ENCODE assay signal across 9 cellular contexts in the genomic region with DNA sequence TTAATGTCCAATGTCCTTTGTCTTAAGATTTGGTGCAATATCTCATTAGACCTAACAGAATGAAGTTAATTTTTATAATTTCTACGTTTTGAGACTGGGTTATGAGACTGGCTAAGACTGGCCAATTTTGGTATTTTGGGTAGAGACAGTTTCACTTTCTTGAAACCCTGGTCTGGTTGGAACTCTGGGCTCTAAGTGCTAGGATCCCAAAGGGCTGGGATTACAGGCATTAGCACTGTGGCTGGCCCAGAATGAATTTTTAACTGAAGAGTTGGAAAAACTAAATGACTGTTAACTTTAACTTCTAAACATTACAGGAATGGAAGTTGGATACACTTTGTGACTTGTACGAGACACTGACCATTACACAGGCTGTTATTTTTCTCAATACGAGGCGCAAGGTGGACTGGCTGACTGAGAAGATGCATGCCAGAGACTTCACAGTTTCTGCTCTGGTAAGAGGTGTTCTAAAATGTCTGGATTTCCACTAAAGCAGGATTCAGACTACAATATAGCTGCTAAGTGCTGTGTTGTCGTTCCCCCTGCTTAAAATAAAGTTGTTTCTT. TPM values are rescaled to one million over a fixed set of nuclear protein-coding genes. Genes with fewer than 3 reads are reported as not detected.
DNase-seq lines count a peak whose midpoint lies in the region; TF ChIP-seq lines count a peak whose summit lies in the region.
"Had no signal": no experiment of that assay in that cellular context is flagged by ENCODE, and none has a peak within 500 bp of the region (broad histone marks: within the 10 kb centered on the region; RNA-seq: fewer than 3 reads in every experiment).

No MANE protein-coding gene starts in this region.

- 91 to 95% methylated on average over 4 to 5 of the region's 5 CpGs for WGBS in mesodermal cell (ENCODE audit: insufficient coverage in 2 of 2), 2 experiments

- peak overlapping the region; percentile 19; the same call in 1 of the 2 replicates for H3K4me3 ChIP-seq in AG10803 (ENCODE audit: low read length)
- H3K4me3 ChIP-seq in HAP-1, result peak overlapping the region; percentile 99
- H3K4me3 ChIP-seq in adipocyte (ENCODE audit: low read length), result peak overlapping the region; percentile 100
- peak overlapping the region; percentile 99 for H3K4me3 ChIP-seq in mesodermal cell (ENCODE audit: extremely low read depth, insufficient read depth, low read length, poor library complexity, severe bottlenecking)

- DNase-seq in AG10803 (ENCODE audit: low read depth) (no peak), HAP-1 (ENCODE audit: low spot score in 2 of 2) (no peak), adipocyte (ENCODE audit: low read depth) (no peak), glomerular visceral epithelial cell (ENCODE audit: extremely low spot score) (no peak), HCEC 1CT (no peak)
- DNase-seq in stimulated activated CD4-positive, alpha-beta T cell treated with anti-CD3 and anti-CD28 coated beads, Interleukin-2, amount 100 ng/mL, for 24 hours, result no peak
- no peak for DNase-seq in central memory CD4-positive, alpha-beta T cell
- DNase-seq: aorta had no signal

- H3K9me3 ChIP-seq in HAP-1, result no peaks in the 10 kb centered on the region; the same call in 1 of the 2 replicates
- no peaks in the 10 kb centered on the region for H3K9me3 ChIP-seq in adipocyte (ENCODE audit: control insufficient read depth, low read length)
- no peaks in the 10 kb centered on the region for H3K9me3 ChIP-seq in mesodermal cell (ENCODE audit: control insufficient read depth, low read length)

- peaks cover 84% of the 10 kb centered on the region for H3K36me3 ChIP-seq in HAP-1 (replicated peaks)
- peaks cover 61% of the 10 kb centered on the region for H3K36me3 ChIP-seq in adipocyte (ENCODE audit: control insufficient read depth, insufficient read depth, low read length, severe bottlenecking)
- H3K36me3 ChIP-seq in mesodermal cell (ENCODE audit: control insufficient read depth, insufficient read depth, low read length), result peaks cover 68% of the 10 kb centered on the region

- in situ Hi-C loops in HAP-1 (cut with MboI; ENCODE audit: low sequenced_read_pairs), result no loop called here

- no peaks in the 10 kb centered on the region for H3K27me3 ChIP-seq in HAP-1 (ENCODE audit: low read depth)
- H3K27me3 ChIP-seq in adipocyte (replicated peaks; ENCODE audit: control insufficient read depth, insufficient read depth, low read length), result no peaks in the 10 kb centered on the region

- TF ChIP-seq CTCF in AG10803 (conservative IDR thresholded peaks at IDR 0.05; ENCODE audit: low read length), result no peak

- peak overlapping the region; percentile 100 for H3K9ac ChIP-seq in adipocyte (ENCODE audit: low read length)

- H3K27ac ChIP-seq in mesodermal cell (ENCODE audit: low read depth, low read length, severe bottlenecking), result peak overlapping the region; percentile 11

- H3K4me1 ChIP-seq in HAP-1 (peaks cover 36% of the 10 kb centered on the region), adipocyte (ENCODE audit: control insufficient read depth, insufficient read depth, low read length) (peaks cover 41% of the 10 kb centered on the region), mesodermal cell (ENCODE audit: control insufficient read depth, insufficient read depth, low read length, poor library complexity, severe bottlenecking) (peaks cover 9% of the 10 kb centered on the region)

RNA-seq across cellular contexts. Expression of gene EIF4A2, which starts 3.5 kb away (rescaled TPM):
- polyA plus RNA-seq in mesodermal cell (2013, experiment 1 of 2), result 506 TPM
- 551 TPM for polyA plus RNA-seq in mesodermal cell (2013, experiment 2 of 2)

RNA-seq across cellular contexts. Expression of gene RFC4, which starts 19.4 kb away (rescaled TPM):
- 70.1 TPM for polyA plus RNA-seq in mesodermal cell (2013, experiment 1 of 2)
- 66.0 TPM for polyA plus RNA-seq in mesodermal cell (2013, experiment 2 of 2)

RNA-seq across cellular contexts. Expression of gene ADIPOQ, which starts 55.6 kb away (rescaled TPM):
- polyA plus RNA-seq in mesodermal cell (2013, experiment 1 of 2), result not detected
- polyA plus RNA-seq in mesodermal cell (2013, experiment 2 of 2), result not detected

Comparison
In these comparisons a context has a peak if more than half of its experiments do, and no peak if none do; other contexts are left out.
1. H3K4me3 ChIP-seq: peak in every context shown above with its lines; median percentile 100 in adipocyte; 99 in HAP-1; 99 in mesodermal cell; 19 in AG10803.